In genomic region chr10:92832998-92833642, GRCh38 we compare ENCODE assay signal across 23 cellular contexts. TPM values are rescaled to one million over a fixed set of nuclear protein-coding genes. Genes with fewer than 3 reads are reported as not detected.
DNase-seq lines count a peak whose midpoint lies in the region; ATAC-seq and TF ChIP-seq lines count a peak whose summit lies in the region.
"Had no signal": no experiment of that assay in that cellular context is flagged by ENCODE, and none has a peak within 500 bp of the region (broad histone marks: within the 10 kb centered on the region; RNA-seq: fewer than 3 reads in every experiment).

No MANE protein-coding gene starts in this region.

- H3K27me3 ChIP-seq in Karpas-422 (ENCODE audit: low read length) (no peaks in the 10 kb centered on the region), gastrocnemius medialis (no peaks in the 10 kb centered on the region)
- H3K27me3 ChIP-seq: colonic mucosa, foreskin keratinocyte, heart right ventricle, neutrophil, SJSA1, tibial artery had no signal

- intact Hi-C loops in gastrocnemius medialis (cut with DNase I; ENCODE audit: low total_unique reads) = no loop called here

- no peak for TF ChIP-seq CTCF in gastrocnemius medialis (IDR thresholded peaks at IDR 0.05 in 4 of 5, conservative IDR thresholded peaks at IDR 0.05 in 1 of 5)

- TF ChIP-seq POLR2A in erythroblast (IDR thresholded peaks at IDR 0.05; ENCODE audit: low read length) = peak; percentile 36
- no peak for TF ChIP-seq POLR2A in gastrocnemius medialis (IDR thresholded peaks at IDR 0.05)

- peaks cover 15% of the 10 kb centered on the region; the same call in 1 of the 2 replicates for H3K79me2 ChIP-seq in Karpas-422 (ENCODE audit: low read length)

- H3K9me2 ChIP-seq in Karpas-422 (replicated peaks; ENCODE audit: insufficient read depth, low read length) = no peaks in the 10 kb centered on the region

- H3K27ac ChIP-seq in Karpas-422 (ENCODE audit: low read length) (0 out of 2 replicates have a peak overlapping the region, but pooled peaks have one; percentile 4), gastrocnemius medialis (peak overlapping the region; percentile 47 to 81 (median 76))
- H3K27ac ChIP-seq: colonic mucosa, foreskin keratinocyte, heart right ventricle, neutrophil, SJSA1, tibial artery had no signal

- H2AFZ ChIP-seq in Karpas-422 (ENCODE audit: low read length) = no peak overlapping the region

- peak; percentile 26 for DNase-seq in activated CD4-positive, alpha-beta T cell treated with anti-CD3 and anti-CD28 coated beads for 48 hours
- no peak for DNase-seq in activated CD4-positive, alpha-beta T cell treated with anti-CD3 and anti-CD28 coated beads for 1 hour
- DNase-seq in Karpas-422 = no peak
- DNase-seq in erythroblast (lab: John Stamatoyannopoulos, UW) = peak; percentile 20 to 42
- peak in 1 of 2 donors; percentile 32 for DNase-seq in gastrocnemius medialis
- DNase-seq in AG08395 (ENCODE audit: low spot score) = no peak
- DNase-seq: activated CD4-positive, alpha-beta T cell treated with anti-CD3 and anti-CD28 coated beads for 4 hours; activated naive CD4-positive, alpha-beta T cell treated with anti-CD3 and anti-CD28 coated beads, Interleukin-2, amount 50 U/mL, for 16 hours; CD4-positive, alpha-beta memory T cell; colonic mucosa; effector memory CD4-positive, alpha-beta T cell; foreskin keratinocyte; heart right ventricle; KG1; NCI-H1436; NCI-H446; NCI-H774; tibial artery had no signal

- H3K4me2 ChIP-seq in Karpas-422 (ENCODE audit: low read depth, low read length, poor library complexity, severe bottlenecking) = peak overlapping the region; percentile 42

- peaks cover 23% of the 10 kb centered on the region for H3K4me1 ChIP-seq in Karpas-422 (ENCODE audit: low read length)
- H3K4me1 ChIP-seq in gastrocnemius medialis = peaks cover 23 to 31% of the 10 kb centered on the region in 2 donors
- H3K4me1 ChIP-seq: colonic mucosa, tibial artery had no signal

- ATAC-seq in gastrocnemius medialis (peak in 1 of 2 donors; percentile 49), HG02852 (IDR thresholded peaks at IDR 0.05; ENCODE audit: unreplicated experiment) (no peak), HG02981 (IDR thresholded peaks at IDR 0.05; ENCODE audit: unreplicated experiment) (no peak)
- ATAC-seq: esophagus mucosa, foreskin keratinocyte had no signal

- H4K20me1 ChIP-seq in Karpas-422 (ENCODE audit: insufficient read depth, low read depth, low read length) = no peaks in the 10 kb centered on the region

- in situ Hi-C loops in gastrocnemius medialis (cut with MboI; ENCODE audit: low sequenced_read_pairs in 4 of 4) = no loop called here

- no peaks in the 10 kb centered on the region for H3K36me3 ChIP-seq in Karpas-422 (ENCODE audit: insufficient read depth, low read length)
- H3K36me3 ChIP-seq in gastrocnemius medialis = no peaks in the 10 kb centered on the region
- H3K36me3 ChIP-seq: colonic mucosa, heart right ventricle, neutrophil, SJSA1, tibial artery had no signal

- peak overlapping the region; percentile 27 for H3K9ac ChIP-seq in Karpas-422 (ENCODE audit: low read length)

- no peaks in the 10 kb centered on the region for H3K9me3 ChIP-seq in Karpas-422 (ENCODE audit: low read length)
- H3K9me3 ChIP-seq in gastrocnemius medialis = no peaks in the 10 kb centered on the region
- H3K9me3 ChIP-seq: colonic mucosa, heart right ventricle, neutrophil, SJSA1, tibial artery had no signal

- peak overlapping the region; percentile 9; the same call in 1 of the 2 replicates for H3K4me3 ChIP-seq in Karpas-422 (ENCODE audit: low read length)
- no peak overlapping the region for H3K4me3 ChIP-seq in gastrocnemius medialis
- H3K4me3 ChIP-seq: colonic mucosa, heart right ventricle, SJSA1, tibial artery had no signal

RNA-seq across cellular contexts. Expression of gene EXOC6, which starts 15.2 kb away (rescaled TPM):
- 18.0 and 520 TPM in 2 replicates for total RNA-seq in Karpas-422 (2014; rRNA removed; shearing (Covaris generic); ENCODE audit: low replicate concordance)
- total RNA-seq in gastrocnemius medialis = 10 to 100 TPM; 11.8 to 16.8 (median 14.6) TPM

Comparison
In these comparisons a context has a peak if more than half of its experiments do, and no peak if none do; other contexts are left out.
1. DNase-seq: peak in activated CD4-positive, alpha-beta T cell treated with anti-CD3 and anti-CD28 coated beads for 48 hours (single experiment) and erythroblast (2 of 2); none in activated CD4-positive, alpha-beta T cell treated with anti-CD3 and anti-CD28 coated beads for 1 hour (single experiment), Karpas-422 (single experiment) and AG08395 (single experiment).